ENCODE assay signal across 1 cellular context in the genomic region with DNA sequence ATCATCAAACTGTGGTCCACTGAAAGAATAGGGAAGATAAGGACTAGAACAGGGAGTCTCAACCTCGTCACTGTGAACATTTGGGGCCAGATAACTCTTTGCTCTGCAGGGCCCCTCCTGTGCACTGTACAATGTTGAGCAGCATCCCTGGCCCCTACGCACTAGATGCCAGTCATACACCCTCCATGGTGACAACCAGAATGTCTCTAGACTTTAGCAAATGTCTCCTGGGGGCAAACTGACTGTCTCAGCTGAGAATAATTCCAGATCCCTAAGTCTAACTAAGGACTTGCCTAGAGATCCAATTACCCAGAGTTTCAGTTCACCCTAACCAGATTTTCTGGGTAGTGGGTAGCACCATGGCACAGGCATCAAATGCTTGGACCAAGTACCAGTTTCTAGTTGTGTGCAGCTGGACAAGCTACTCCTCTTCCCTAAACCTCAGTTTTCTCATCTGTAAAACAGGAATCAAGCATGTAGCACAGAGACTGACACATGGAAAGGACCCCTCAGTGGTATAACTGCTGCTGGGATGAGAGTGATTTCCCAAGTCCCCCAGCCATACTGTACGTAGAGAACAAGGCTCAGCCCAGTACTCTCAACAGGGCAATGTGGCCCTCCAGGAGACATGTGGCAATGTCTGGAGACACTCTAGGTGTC.
TF ChIP-seq lines count a peak whose summit lies in the region.

No MANE protein-coding gene starts in this region.

TF ChIP-seq in SK-N-SH, 30 proteins besides CTCF, POLR2A, EP300 and RAD21 (continued from another document):
- TF ChIP-seq MAX (IDR thresholded peaks at IDR 0.05; ENCODE audit: low read depth) (no peak), ELF1 (IDR thresholded peaks at IDR 0.05) (no peak), RXRA (IDR thresholded peaks at IDR 0.05; ENCODE audit: borderline replicate concordance, low read depth) (no peak), CHD2 (IDR thresholded peaks at IDR 0.05; ENCODE audit: low read length, partially characterized antibody) (no peak), FOXJ3 (CRISPR knock-in tag; IDR thresholded peaks at IDR 0.05) (no peak), SIN3A (IDR thresholded peaks at IDR 0.05; ENCODE audit: borderline replicate concordance, low read depth, low read length) (no peak), RFX5 (IDR thresholded peaks at IDR 0.05; ENCODE audit: low read length) (no peak), TEAD4 (IDR thresholded peaks at IDR 0.05; ENCODE audit: borderline replicate concordance, insufficient read depth) (no peak), FOSL2 (IDR thresholded peaks at IDR 0.05; ENCODE audit: borderline replicate concordance, low read depth) (no peak), IRF3 (IDR thresholded peaks at IDR 0.05; ENCODE audit: low read depth, low read length) (no peak)
- TF ChIP-seq, protein P1, sequence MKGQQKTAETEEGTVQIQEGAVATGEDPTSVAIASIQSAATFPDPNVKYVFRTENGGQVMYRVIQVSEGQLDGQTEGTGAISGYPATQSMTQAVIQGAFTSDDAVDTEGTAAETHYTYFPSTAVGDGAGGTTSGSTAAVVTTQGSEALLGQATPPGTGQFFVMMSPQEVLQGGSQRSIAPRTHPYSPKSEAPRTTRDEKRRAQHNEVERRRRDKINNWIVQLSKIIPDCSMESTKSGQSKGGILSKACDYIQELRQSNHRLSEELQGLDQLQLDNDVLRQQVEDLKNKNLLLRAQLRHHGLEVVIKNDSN (IDR thresholded peaks at IDR 0.05; ENCODE audit: borderline replicate concordance, low read depth): no peak
- TF ChIP-seq, protein P2, sequence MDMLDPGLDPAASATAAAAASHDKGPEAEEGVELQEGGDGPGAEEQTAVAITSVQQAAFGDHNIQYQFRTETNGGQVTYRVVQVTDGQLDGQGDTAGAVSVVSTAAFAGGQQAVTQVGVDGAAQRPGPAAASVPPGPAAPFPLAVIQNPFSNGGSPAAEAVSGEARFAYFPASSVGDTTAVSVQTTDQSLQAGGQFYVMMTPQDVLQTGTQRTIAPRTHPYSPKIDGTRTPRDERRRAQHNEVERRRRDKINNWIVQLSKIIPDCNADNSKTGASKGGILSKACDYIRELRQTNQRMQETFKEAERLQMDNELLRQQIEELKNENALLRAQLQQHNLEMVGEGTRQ (IDR thresholded peaks at IDR 0.05; ENCODE audit: borderline replicate concordance, low read depth, low read length): no peak
TF ChIP-seq in SK-N-SH: peak in this region for 0.
